In genomic region chr13:40127925-40128324, GRCh38 we compare ENCODE assay signal across 21 cellular contexts.
DNase-seq lines count a peak whose midpoint lies in the region; ATAC-seq lines count a peak whose summit lies in the region.
"Had no signal": no experiment of that assay in that cellular context is flagged by ENCODE, and none has a peak within 500 bp of the region (broad histone marks: within the 10 kb centered on the region; RNA-seq: fewer than 3 reads in every experiment).

No MANE protein-coding gene starts in this region.

- peaks cover 26 to 38% (median 35%) of the 10 kb centered on the region in 3 donors for H3K4me1 Mint-ChIP-seq in IgD-negative memory B cell
- peaks cover 19% of the 10 kb centered on the region for H3K4me1 Mint-ChIP-seq in T-helper 17 cell

- no peak overlapping the region for H2BK120ac ChIP-seq in trophoblast cell (ENCODE audit: insufficient read depth, low read length, poor library complexity)

- H3K79me1 ChIP-seq in trophoblast cell (ENCODE audit: low read length): no peaks in the 10 kb centered on the region

- no peaks in the 10 kb centered on the region for H3K79me2 ChIP-seq in trophoblast cell (ENCODE audit: control insufficient read depth, insufficient read depth, low read length, poor library complexity)

- H3K9me3 ChIP-seq in BLaER1 treated with 17β-estradiol and CSF1 and Interleukin-3, amounts not matched to agents 10 nM and 100 nM (replicated peaks in 1 of 11): peaks cover 11 to 25% (median 19%) of the 10 kb centered on the region in 11 experiments
- H3K9me3 ChIP-seq in T-helper 17 cell (ENCODE audit: control insufficient read depth, low read length, poor library complexity, severe bottlenecking): no peaks in the 10 kb centered on the region
- H3K9me3 ChIP-seq in trophoblast cell (ENCODE audit: insufficient read depth, low read depth, low read length): no peaks in the 10 kb centered on the region
- H3K9me3 ChIP-seq: SJCRH30 had no signal

- H3K27me3 Mint-ChIP-seq in IgD-negative memory B cell (no peaks in the 10 kb centered on the region), T-helper 17 cell (no peaks in the 10 kb centered on the region)
- H3K27me3 Mint-ChIP-seq: CD8-positive, alpha-beta memory T cell had no signal

- ATAC-seq in T-helper 17 cell (no peak), HG03565 (IDR thresholded peaks at IDR 0.05; ENCODE audit: unreplicated experiment) (no peak)

- H3K27ac Mint-ChIP-seq in IgD-negative memory B cell: peak overlapping the region; percentile 72 to 93 (median 79)
- H3K27ac Mint-ChIP-seq in T-helper 17 cell: peak overlapping the region; percentile 2

- H3K9me3 Mint-ChIP-seq in IgD-negative memory B cell: no peaks in the 10 kb centered on the region

- no peak overlapping the region for H3K9ac ChIP-seq in BLaER1 treated with 17β-estradiol and CSF1 and Interleukin-3, amounts not matched to agents 10 nM and 100 nM
- H3K9ac ChIP-seq in trophoblast cell (ENCODE audit: low read length): no peak overlapping the region

- H2AFZ ChIP-seq in trophoblast cell (ENCODE audit: insufficient read depth, low read length, poor library complexity): no peak overlapping the region

- H3K14ac ChIP-seq in trophoblast cell (ENCODE audit: low read length): no peak overlapping the region

- no peak overlapping the region for H3K4me3 ChIP-seq in BLaER1 treated with 17β-estradiol and CSF1 and Interleukin-3, amounts not matched to agents 10 nM and 100 nM
- no peak overlapping the region for H3K4me3 ChIP-seq in trophoblast cell (ENCODE audit: low read depth, low read length)
- H3K4me3 ChIP-seq: SJCRH30 had no signal

- no peak overlapping the region for H4K8ac ChIP-seq in trophoblast cell (ENCODE audit: low read depth, low read length)

- peaks cover 20 to 36% (median 29%) of the 10 kb centered on the region in 10 experiments for H3K4me1 ChIP-seq in BLaER1 treated with 17β-estradiol and CSF1 and Interleukin-3, amounts not matched to agents 10 nM and 100 nM
- H3K4me1 ChIP-seq in trophoblast cell (ENCODE audit: control insufficient read depth in 1 of 2, insufficient read depth in 2 of 2, low read length in 2 of 2): no peaks in the 10 kb centered on the region

- H3K23ac ChIP-seq in trophoblast cell (ENCODE audit: low read length): no peak overlapping the region

- H2BK12ac ChIP-seq in trophoblast cell (ENCODE audit: low read length): peak overlapping the region; percentile 48

- H3K36me3 Mint-ChIP-seq in IgD-negative memory B cell (no peaks in the 10 kb centered on the region), T-helper 17 cell (ENCODE audit: low read depth) (no peaks in the 10 kb centered on the region)

- WGBS in trophoblast cell (ENCODE audit: extremely low coverage, insufficient coverage, insufficient read length): no CpG with 5 or more reads among the region's 3 CpGs

- no peaks in the 10 kb centered on the region for H3K27me3 ChIP-seq in BLaER1 treated with 17β-estradiol and CSF1 and Interleukin-3, amounts not matched to agents 10 nM and 100 nM
- no peaks in the 10 kb centered on the region for H3K27me3 ChIP-seq in trophoblast cell (ENCODE audit: insufficient read depth, low read length)
- H3K27me3 ChIP-seq: SJCRH30 had no signal

- H4K91ac ChIP-seq in trophoblast cell (ENCODE audit: low read depth, low read length): peak overlapping the region; percentile 41

- no peak overlapping the region for H2AK5ac ChIP-seq in trophoblast cell (ENCODE audit: low read length)

- H4K20me1 ChIP-seq in BLaER1 treated with 17β-estradiol and CSF1 and Interleukin-3, amounts not matched to agents 10 nM and 100 nM: no peaks in the 10 kb centered on the region

- peak overlapping the region; percentile 27 to 82 (median 58) for H3K4me3 Mint-ChIP-seq in IgD-negative memory B cell
- no peak overlapping the region for H3K4me3 Mint-ChIP-seq in T-helper 17 cell
- H3K4me3 Mint-ChIP-seq: CD8-positive, alpha-beta memory T cell had no signal

- H3K4ac ChIP-seq in trophoblast cell (ENCODE audit: low read depth, low read length): no peak overlapping the region

- no peak for DNase-seq in T-helper 17 cell
- no peak for DNase-seq in trophoblast cell
- no peak for DNase-seq in foreskin melanocyte
- no peak for DNase-seq in T-helper 9 cell
- DNase-seq: C1 segment of cervical spinal cord; Calu3; CD8-positive, alpha-beta memory T cell; GDM1; IMR-90; Kasumi-1; NCI-H1092 treated with DMSO at 0.1 percent for 48 hours; NCI-H146; NCI-H2029; NCI-H226; NCI-H524; NCI-H82; OCI-M1; SJCRH30 had no signal

- H3K4me2 ChIP-seq in BLaER1 treated with 17β-estradiol and CSF1 and Interleukin-3, amounts not matched to agents 10 nM and 100 nM: peak overlapping the region; percentile 3 to 84 (median 62); a peak in 16 of 22 replicates
- no peak overlapping the region for H3K4me2 ChIP-seq in trophoblast cell (ENCODE audit: low read length)

- no peak overlapping the region for H3K18ac ChIP-seq in trophoblast cell (ENCODE audit: low read length)

- H3K27ac ChIP-seq in BLaER1 treated with 17β-estradiol and CSF1 and Interleukin-3, amounts not matched to agents 10 nM and 100 nM: no peak overlapping the region
- H3K27ac ChIP-seq in trophoblast cell (ENCODE audit: low read depth, low read length): no peak overlapping the region
- H3K27ac ChIP-seq: SJCRH30 had no signal

- H3K36me3 ChIP-seq in BLaER1 treated with 17β-estradiol and CSF1 and Interleukin-3, amounts not matched to agents 10 nM and 100 nM: 0 out of 22 replicates have a peak, but pooled peaks cover 0 to 3% (median 0%) of the 10 kb centered on the region in 11 experiments
- no peaks in the 10 kb centered on the region for H3K36me3 ChIP-seq in trophoblast cell (ENCODE audit: control insufficient read depth in 1 of 2, insufficient read depth in 2 of 2, low read length in 2 of 2)
- H3K36me3 ChIP-seq: SJCRH30 had no signal

- no peak overlapping the region for H4K12ac ChIP-seq in trophoblast cell (ENCODE audit: low read depth, low read length)

- no peak overlapping the region for H2BK5ac ChIP-seq in trophoblast cell (ENCODE audit: low read depth, low read length, poor library complexity)
